Comparison of ENCODE assay signal across 29 cellular contexts in the genomic region with DNA sequence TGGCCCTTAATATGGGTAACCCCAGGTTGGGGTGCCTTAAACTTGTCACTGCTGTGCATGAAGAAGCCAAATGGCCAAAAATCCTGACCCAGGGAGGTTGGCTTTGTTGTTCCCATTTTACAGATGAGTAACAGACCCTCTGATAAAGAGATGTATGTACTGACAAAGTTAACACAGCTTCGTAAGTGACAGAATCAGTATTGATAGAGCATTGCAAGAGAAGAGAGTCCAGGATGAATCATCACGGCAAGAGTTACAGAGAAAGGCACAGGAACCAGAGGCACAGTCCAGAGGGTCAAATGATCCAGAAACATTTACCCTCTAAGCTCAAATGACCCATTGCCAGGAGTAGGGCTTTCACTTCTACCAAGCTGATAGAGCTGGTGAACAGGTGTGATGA.
"Had no signal": no experiment of that assay in that cellular context is flagged by ENCODE, and none has a peak within 500 bp of the region (broad histone marks: within the 10 kb centered on the region; RNA-seq: fewer than 3 reads in every experiment).

No MANE protein-coding gene starts in this region.

- H3K4me1 Mint-ChIP-seq: brain, natural killer cell, T-helper 17 cell had no signal

- H3K27me3 ChIP-seq: ascending aorta, cardiac muscle cell, colonic mucosa, esophagus squamous epithelium, left lung, neural progenitor cell, sigmoid colon, suprapubic skin, tibial artery, upper lobe of right lung had no signal

- H3K36me3 Mint-ChIP-seq: activated naive CD8-positive, alpha-beta T cell; brain; natural killer cell; neural progenitor cell had no signal

- H3K9me3 Mint-ChIP-seq: activated T-cell treated with anti-CD3 and anti-CD28 coated beads, Interleukin-2, amount 50 U/mL, for 24 hours; neural progenitor cell had no signal

- ATAC-seq: left lung, lower lobe of right lung, natural killer cell, psoas muscle, T-helper 17 cell, upper lobe of right lung had no signal

- H3K4me1 ChIP-seq: ascending aorta, colonic mucosa, esophagus squamous epithelium, left lung, lower lobe of right lung, parathyroid adenoma, psoas muscle, sigmoid colon, suprapubic skin, tibial artery, upper lobe of right lung had no signal

- H3K27ac Mint-ChIP-seq: activated naive CD8-positive, alpha-beta T cell; activated T-cell treated with anti-CD3 and anti-CD28 coated beads, Interleukin-2, amount 50 U/mL, for 24 hours; brain; natural killer cell; neural progenitor cell; T-helper 17 cell had no signal

- H3K4me3 Mint-ChIP-seq: activated naive CD8-positive, alpha-beta T cell; activated T-cell treated with anti-CD3 and anti-CD28 coated beads, Interleukin-2, amount 50 U/mL, for 24 hours; brain; natural killer cell; neural progenitor cell; T-helper 17 cell had no signal

- H3K27me3 Mint-ChIP-seq: activated naive CD8-positive, alpha-beta T cell; brain; T-helper 17 cell had no signal

- H3K9me3 ChIP-seq: ascending aorta, colonic mucosa, esophagus squamous epithelium, left lung, lower lobe of right lung, psoas muscle, suprapubic skin, tibial artery, upper lobe of right lung had no signal

- H3K36me3 ChIP-seq: ascending aorta, cardiac muscle cell, colonic mucosa, esophagus squamous epithelium, left lung, lower lobe of right lung, neural progenitor cell, sigmoid colon, suprapubic skin, tibial artery, upper lobe of right lung had no signal

- H3K4me3 ChIP-seq: ascending aorta, cardiac muscle cell, colonic mucosa, esophagus squamous epithelium, left lung, lower lobe of right lung, neural progenitor cell, psoas muscle, sigmoid colon, suprapubic skin, tibial artery, upper lobe of right lung had no signal

- DNase-seq: activated CD8-positive, alpha-beta memory T cell treated with anti-CD3 and anti-CD28 coated beads for 24 hours; activated CD8-positive, alpha-beta memory T cell treated with anti-CD3 and anti-CD28 coated beads, Interleukin-2, amount 50 U/mL, for 48 hours; activated effector memory CD4-positive, alpha-beta T cell treated with Interleukin-2 at 50 U/mL for 16 hours; activated naive CD4-positive, alpha-beta T cell treated with Interleukin-2 at 50 U/mL for 16 hours; activated T-cell treated with anti-CD3 and anti-CD28 coated beads, Interleukin-2, amount 50 U/mL, for 24 hours; cerebellar nuclear complex; colonic mucosa; effector CD8-positive, alpha-beta T cell; esophagus squamous epithelium; foreskin melanocyte; left lung; lower lobe of right lung; natural killer cell; occipital lobe; psoas muscle; sigmoid colon; small intestine; stimulated activated CD4-positive, alpha-beta T cell treated with anti-CD3 and anti-CD28 coated beads, Interleukin-1b, Interleukin-23, amount 100 ng/mL, for 48 hours; stimulated activated naive CD4-positive, alpha-beta T cell; T-helper 17 cell; tibial artery; upper lobe of right lung had no signal
